ENCODE assay signal across 1 cellular context in the genomic region with DNA sequence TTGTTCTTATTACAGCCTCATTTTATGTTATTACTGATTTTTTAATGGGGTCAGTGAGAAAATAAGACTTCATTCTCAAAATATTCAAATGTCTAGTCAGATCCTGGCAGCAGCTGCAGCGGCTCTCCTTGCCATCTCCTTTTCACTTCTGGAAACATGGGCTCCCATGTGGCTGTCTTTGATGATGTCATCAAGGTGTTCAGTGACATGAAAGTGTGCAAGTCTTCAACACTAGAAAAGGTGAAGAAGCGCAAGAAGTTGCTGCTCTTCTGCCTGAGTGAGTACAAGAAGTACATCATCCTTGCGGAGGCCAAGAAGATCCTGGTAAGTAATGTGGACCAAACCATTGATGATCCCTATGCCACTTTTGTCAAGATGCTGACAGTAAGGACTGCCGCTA.
TF ChIP-seq lines count a peak whose summit lies in the region.

No MANE protein-coding gene starts in this region.

TF ChIP-seq in WTC11, 78 proteins besides CTCF, POLR2A, EP300 and RAD21 (continued from another document):
- TF ChIP-seq, protein P1, sequence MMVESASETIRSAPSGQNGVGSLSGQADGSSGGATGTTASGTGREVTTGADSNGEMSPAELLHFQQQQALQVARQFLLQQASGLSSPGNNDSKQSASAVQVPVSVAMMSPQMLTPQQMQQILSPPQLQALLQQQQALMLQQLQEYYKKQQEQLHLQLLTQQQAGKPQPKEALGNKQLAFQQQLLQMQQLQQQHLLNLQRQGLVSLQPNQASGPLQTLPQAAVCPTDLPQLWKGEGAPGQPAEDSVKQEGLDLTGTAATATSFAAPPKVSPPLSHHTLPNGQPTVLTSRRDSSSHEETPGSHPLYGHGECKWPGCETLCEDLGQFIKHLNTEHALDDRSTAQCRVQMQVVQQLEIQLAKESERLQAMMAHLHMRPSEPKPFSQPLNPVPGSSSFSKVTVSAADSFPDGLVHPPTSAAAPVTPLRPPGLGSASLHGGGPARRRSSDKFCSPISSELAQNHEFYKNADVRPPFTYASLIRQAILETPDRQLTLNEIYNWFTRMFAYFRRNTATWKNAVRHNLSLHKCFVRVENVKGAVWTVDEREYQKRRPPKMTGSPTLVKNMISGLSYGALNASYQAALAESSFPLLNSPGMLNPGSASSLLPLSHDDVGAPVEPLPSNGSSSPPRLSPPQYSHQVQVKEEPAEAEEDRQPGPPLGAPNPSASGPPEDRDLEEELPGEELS (CRISPR knock-in tag; IDR thresholded peaks at IDR 0.05): no peak
- TF ChIP-seq TEAD1 (CRISPR knock-in tag; IDR thresholded peaks at IDR 0.05) (no peak), TEAD4 (CRISPR knock-in tag; IDR thresholded peaks at IDR 0.05) (no peak), ZNF232 (CRISPR knock-in tag; IDR thresholded peaks at IDR 0.05) (no peak), ZNF138 (CRISPR knock-in tag; conservative IDR thresholded peaks at IDR 0.05) (no peak), ZSCAN18 (CRISPR knock-in tag; IDR thresholded peaks at IDR 0.05) (no peak)
- TF ChIP-seq, protein P2, sequence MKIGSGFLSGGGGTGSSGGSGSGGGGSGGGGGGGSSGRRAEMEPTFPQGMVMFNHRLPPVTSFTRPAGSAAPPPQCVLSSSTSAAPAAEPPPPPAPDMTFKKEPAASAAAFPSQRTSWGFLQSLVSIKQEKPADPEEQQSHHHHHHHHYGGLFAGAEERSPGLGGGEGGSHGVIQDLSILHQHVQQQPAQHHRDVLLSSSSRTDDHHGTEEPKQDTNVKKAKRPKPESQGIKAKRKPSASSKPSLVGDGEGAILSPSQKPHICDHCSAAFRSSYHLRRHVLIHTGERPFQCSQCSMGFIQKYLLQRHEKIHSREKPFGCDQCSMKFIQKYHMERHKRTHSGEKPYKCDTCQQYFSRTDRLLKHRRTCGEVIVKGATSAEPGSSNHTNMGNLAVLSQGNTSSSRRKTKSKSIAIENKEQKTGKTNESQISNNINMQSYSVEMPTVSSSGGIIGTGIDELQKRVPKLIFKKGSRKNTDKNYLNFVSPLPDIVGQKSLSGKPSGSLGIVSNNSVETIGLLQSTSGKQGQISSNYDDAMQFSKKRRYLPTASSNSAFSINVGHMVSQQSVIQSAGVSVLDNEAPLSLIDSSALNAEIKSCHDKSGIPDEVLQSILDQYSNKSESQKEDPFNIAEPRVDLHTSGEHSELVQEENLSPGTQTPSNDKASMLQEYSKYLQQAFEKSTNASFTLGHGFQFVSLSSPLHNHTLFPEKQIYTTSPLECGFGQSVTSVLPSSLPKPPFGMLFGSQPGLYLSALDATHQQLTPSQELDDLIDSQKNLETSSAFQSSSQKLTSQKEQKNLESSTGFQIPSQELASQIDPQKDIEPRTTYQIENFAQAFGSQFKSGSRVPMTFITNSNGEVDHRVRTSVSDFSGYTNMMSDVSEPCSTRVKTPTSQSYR (CRISPR knock-in tag; IDR thresholded peaks at IDR 0.05): no peak
TF ChIP-seq in WTC11: peak in this region for 0.
